ENCODE assay signal across 1 cellular context in genomic region chr2:231707625-231708049, GRCh38.
A peak's percentile ranks its signal among the peaks of the same experiment; 100 is the strongest.
TF ChIP-seq lines count a peak whose summit lies in the region.

No MANE protein-coding gene starts in this region.

TF ChIP-seq in GM12878, 131 proteins besides CTCF, POLR2A, EP300 and RAD21 (continued from another document):
- TF ChIP-seq PRDM15 (CRISPR knock-in tag; IDR thresholded peaks at IDR 0.05): peak; percentile 19; the same call in 1 of the 2 replicates
- TF ChIP-seq TAF1 (IDR thresholded peaks at IDR 0.05; ENCODE audit: borderline replicate concordance, low read depth, low read length): no peak
- TF ChIP-seq NFXL1 (IDR thresholded peaks at IDR 0.05; ENCODE audit: borderline replicate concordance): peak; percentile 83; the same call in 1 of the 2 replicates
- TF ChIP-seq SUPT20H (IDR thresholded peaks at IDR 0.05; ENCODE audit: borderline replicate concordance, control insufficient read depth, low read depth, low read length): no peak
- no peak for TF ChIP-seq JUNB (IDR thresholded peaks at IDR 0.05)
- peak; percentile 17 for TF ChIP-seq MYC (IDR thresholded peaks at IDR 0.05; ENCODE audit: insufficient read depth, insufficient read length, insufficient replicate concordance, low read length, severe bottlenecking)
- no peak for TF ChIP-seq CUX1 (IDR thresholded peaks at IDR 0.05; ENCODE audit: insufficient replicate concordance, low read depth, low read length)
- TF ChIP-seq SIX5 (IDR thresholded peaks at IDR 0.05; ENCODE audit: low read depth, low read length, severe bottlenecking): no peak
- 0 out of 2 replicates have a peak, but pooled peaks have one; percentile 52 for TF ChIP-seq ZNF24 (IDR thresholded peaks at IDR 0.05)
- peak; percentile 81 for TF ChIP-seq ZNF687 (IDR thresholded peaks at IDR 0.05)
- peak; percentile 77; the same call in 1 of the 2 replicates for TF ChIP-seq SMARCA5 (IDR thresholded peaks at IDR 0.05)
- TF ChIP-seq ZSCAN29 (IDR thresholded peaks at IDR 0.05): 0 out of 2 replicates have a peak, but pooled peaks have one; percentile 59
- peak; percentile 82; the same call in 1 of the 2 replicates for TF ChIP-seq ZNF217 (IDR thresholded peaks at IDR 0.05)
- TF ChIP-seq BACH1 (IDR thresholded peaks at IDR 0.05; ENCODE audit: borderline replicate concordance): peak; percentile 45; the same call in 1 of the 2 replicates
- TF ChIP-seq DPF2 (IDR thresholded peaks at IDR 0.05): peak; percentile 57
- no peak for TF ChIP-seq SMAD1 (IDR thresholded peaks at IDR 0.05; ENCODE audit: low read depth, partially characterized antibody)
- TF ChIP-seq MAX (IDR thresholded peaks at IDR 0.05; ENCODE audit: low read depth, low read length): no peak
- no peak for TF ChIP-seq REST (IDR thresholded peaks at IDR 0.05; ENCODE audit: low read depth, low read length)
- TF ChIP-seq NR2F1 (conservative IDR thresholded peaks at IDR 0.05): peak; percentile 82
- peak; percentile 98 for TF ChIP-seq LARP7 (IDR thresholded peaks at IDR 0.05)
- no peak for TF ChIP-seq NR2C2 (IDR thresholded peaks at IDR 0.05; ENCODE audit: borderline replicate concordance, control insufficient read depth, insufficient read length, low read depth)
